In the genomic region with DNA sequence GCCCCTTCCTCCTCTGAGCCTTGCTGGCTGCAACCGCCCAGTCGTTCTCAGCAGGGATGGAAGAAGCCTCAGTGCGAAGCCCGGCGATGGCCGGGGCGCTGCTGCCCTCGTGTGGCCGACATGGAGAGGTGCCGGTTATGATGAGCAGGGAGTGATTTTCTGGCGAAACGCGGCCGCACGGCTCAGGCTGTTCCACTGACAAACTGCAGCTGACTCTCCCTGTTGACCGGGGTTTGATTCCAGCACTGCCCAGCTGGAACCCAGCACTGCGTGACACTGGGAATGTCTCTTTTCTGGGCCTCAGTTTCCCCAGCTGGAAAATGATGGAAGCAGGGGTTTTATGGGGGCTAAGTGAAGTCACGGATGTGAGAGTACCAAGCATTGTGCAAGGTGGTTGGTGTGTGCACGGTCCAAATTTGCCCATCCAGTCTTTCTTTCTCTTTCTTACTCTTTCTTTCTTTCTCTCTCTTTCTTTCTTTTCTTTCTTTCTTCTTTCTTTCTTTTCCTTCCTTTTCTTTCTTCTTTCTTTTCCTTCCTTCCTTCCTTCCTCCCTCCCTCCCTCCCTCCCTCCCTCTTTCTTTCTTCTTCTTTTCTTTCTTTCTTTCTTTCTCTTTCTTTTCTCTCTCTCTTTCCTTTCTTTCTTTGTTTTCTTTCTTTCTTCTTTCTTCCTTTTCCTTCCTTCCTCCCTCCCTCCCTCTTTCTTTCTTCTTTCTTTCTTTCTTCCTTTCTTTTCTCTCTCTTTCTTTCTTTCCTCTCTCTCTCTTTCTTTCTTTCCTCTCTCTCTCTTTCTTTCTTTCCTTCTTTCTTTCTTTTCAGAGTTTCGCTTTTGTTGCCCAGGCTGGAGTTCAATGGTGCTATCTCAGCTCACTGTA, we compare ENCODE assay signal across 9 cellular contexts. TPM values are rescaled to one million over a fixed set of nuclear protein-coding genes. Genes with fewer than 3 reads are reported as not detected.
A peak's percentile ranks its signal among the peaks of the same experiment; 100 is the strongest.
DNase-seq lines count a peak whose midpoint lies in the region; ATAC-seq and TF ChIP-seq lines count a peak whose summit lies in the region.
"Had no signal": no experiment of that assay in that cellular context is flagged by ENCODE, and none has a peak within 500 bp of the region (broad histone marks: within the 10 kb centered on the region; RNA-seq: fewer than 3 reads in every experiment).

No MANE protein-coding gene starts in this region.

- no peaks in the 10 kb centered on the region for H3K9me3 Mint-ChIP-seq in endothelial cell (ENCODE audit: unreplicated experiment)

- no peak overlapping the region for H3K27ac Mint-ChIP-seq in endothelial cell (ENCODE audit: unreplicated experiment)
- H3K27ac Mint-ChIP-seq: activated naive CD8-positive, alpha-beta T cell had no signal

- peak; percentile 89 for TF ChIP-seq CTCF in endothelial cell (IDR thresholded peaks at IDR 0.05; ENCODE audit: unreplicated experiment)

- no peaks in the 10 kb centered on the region for H3K27me3 Mint-ChIP-seq in endothelial cell (ENCODE audit: unreplicated experiment)

- H3K4me3 Mint-ChIP-seq in endothelial cell (ENCODE audit: unreplicated experiment): no peak overlapping the region
- H3K4me3 Mint-ChIP-seq: activated naive CD8-positive, alpha-beta T cell had no signal

- ATAC-seq in HG03439 (IDR thresholded peaks at IDR 0.05; ENCODE audit: unreplicated experiment) (peak; percentile 54), HG03039 (IDR thresholded peaks at IDR 0.05; ENCODE audit: unreplicated experiment) (no peak)

- DNase-seq in DMS114 treated with DMSO at 0.1 percent for 48 hours (lab: John Stamatoyannopoulos, UW; ENCODE audit: unreplicated experiment): peak; percentile 70
- peak; percentile 72 for DNase-seq in NOMO-1 treated with dmso at 0.1 percent for 144 hours (lab: John Stamatoyannopoulos, UW; ENCODE audit: unreplicated experiment)
- peak; percentile 27 for DNase-seq in activated CD8-positive, alpha-beta memory T cell treated with anti-CD3 and anti-CD28 coated beads, Interleukin-2, amount 50 U/mL, for 1 hour (ENCODE audit: extremely low read depth)
- DNase-seq in endothelial cell (ENCODE audit: low spot score): peak; percentile 91
- peak; percentile 82 for DNase-seq in midbrain (lab: John Stamatoyannopoulos, UW)
- DNase-seq in stimulated activated CD8-positive, alpha-beta memory T cell treated with anti-CD3 and anti-CD28 coated beads, Interleukin-2, amount 100 ng/mL, for 48 hours (ENCODE audit: low read depth in 2 of 2): peak; percentile 57 to 58

- H3K4me1 Mint-ChIP-seq in endothelial cell (ENCODE audit: unreplicated experiment): peaks cover 14% of the 10 kb centered on the region

- no peaks in the 10 kb centered on the region for H3K36me3 Mint-ChIP-seq in endothelial cell (ENCODE audit: low read depth, unreplicated experiment)
- H3K36me3 Mint-ChIP-seq: activated naive CD8-positive, alpha-beta T cell had no signal

RNA-seq across cellular contexts. Expression of a gene that starts 25.8 kb away (rescaled TPM):
- total RNA-seq in endothelial cell (ENCODE audit: unreplicated experiment): 0.18 TPM

RNA-seq across cellular contexts. Expression of a gene that starts 42.8 kb away (rescaled TPM):
- 54.7 TPM for total RNA-seq in endothelial cell (ENCODE audit: unreplicated experiment)

Comparison
In these comparisons a context has a peak if more than half of its experiments do, and no peak if none do; other contexts are left out.
1. DNase-seq: peak in every context shown above with its lines; median percentile 91 in endothelial cell; 82 in midbrain; 72 in NOMO-1 treated with dmso at 0.1 percent for 144 hours; 70 in DMS114 treated with DMSO at 0.1 percent for 48 hours; 58 in stimulated activated CD8-positive, alpha-beta memory T cell treated with anti-CD3 and anti-CD28 coated beads, Interleukin-2, amount 100 ng/mL, for 48 hours; 27 in activated CD8-positive, alpha-beta memory T cell treated with anti-CD3 and anti-CD28 coated beads, Interleukin-2, amount 50 U/mL, for 1 hour.